Comparison of ENCODE assay signal across 8 cellular contexts in the genomic region with DNA sequence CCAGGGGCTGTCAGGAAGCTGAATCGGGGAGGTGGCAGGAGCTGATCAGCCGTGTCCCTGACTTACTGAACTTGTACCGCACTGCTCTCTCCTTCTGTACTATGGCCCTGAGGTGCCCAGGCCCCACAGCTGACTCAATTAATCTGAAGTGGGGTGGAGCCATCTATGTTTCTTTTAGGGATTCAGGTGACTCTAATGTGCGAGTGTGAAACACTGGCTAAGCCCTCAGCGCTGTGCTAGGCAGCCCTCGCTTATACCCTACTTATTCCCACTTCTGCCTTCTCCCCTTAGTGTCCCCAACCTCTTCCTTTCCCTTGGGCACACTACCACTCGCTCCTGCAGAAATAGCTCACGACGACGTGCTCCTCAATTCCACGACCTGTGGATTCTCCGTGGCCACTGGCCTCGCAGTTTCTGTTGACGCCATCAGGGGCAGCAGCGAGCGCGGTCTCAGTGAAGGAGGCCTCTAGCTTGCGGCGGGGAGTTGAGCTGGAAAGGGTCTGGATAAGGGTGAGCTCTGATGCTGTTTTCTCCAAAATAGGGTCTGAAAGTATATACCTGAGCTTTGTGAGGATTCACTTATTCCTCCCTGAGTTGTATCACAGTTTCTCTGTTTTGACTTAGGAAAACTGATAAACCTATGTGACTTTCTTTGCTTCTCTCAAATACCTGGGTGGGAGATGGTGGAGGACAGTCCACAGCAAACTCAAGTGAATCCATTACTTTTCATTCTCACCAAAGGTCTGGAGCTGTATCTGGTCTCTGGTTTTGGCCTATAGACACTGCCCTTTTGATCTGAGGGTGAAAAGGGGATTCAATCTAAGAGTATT.
DNase-seq lines count a peak whose midpoint lies in the region; ATAC-seq and TF ChIP-seq lines count a peak whose summit lies in the region.

No MANE protein-coding gene starts in this region.

- CTCF ChIA-PET in HCT116 (lab: Charles Lee), result interaction anchor here (0.5 to 1.4 kb wide), 12 partner anchors 10 to 254 kb away, joined by 3 to 8 read pairs (median 3); no protein-coding TSS in a partner anchor

- H3K36me3 ChIP-seq in HCT116 (ENCODE audit: control insufficient read depth in 1 of 2, insufficient read depth in 2 of 2, low read length in 2 of 2) (no peaks in the 10 kb centered on the region), stomach (no peaks in the 10 kb centered on the region)

- H3K27ac ChIP-seq in HCT116 (ENCODE audit: low read depth, low read length), result no peak overlapping the region
- H3K27ac ChIP-seq in dorsolateral prefrontal cortex, result no peak overlapping the region
- H3K27ac ChIP-seq in stomach, result no peak overlapping the region

- no peak overlapping the region for H3K9ac ChIP-seq in HCT116 (ENCODE audit: low read length)

- no peaks in the 10 kb centered on the region for H3K27me3 ChIP-seq in HCT116 (ENCODE audit: insufficient read depth, low read length)
- no peaks in the 10 kb centered on the region for H3K27me3 ChIP-seq in dorsolateral prefrontal cortex
- no peaks in the 10 kb centered on the region for H3K27me3 ChIP-seq in stomach

- H2AFZ ChIP-seq in HCT116 (ENCODE audit: low read depth, low read length, poor library complexity, severe bottlenecking), result peak overlapping the region; percentile 97

- H3K4me1 ChIP-seq in HCT116 (ENCODE audit: control insufficient read depth in 1 of 2, insufficient read depth in 2 of 2, low read length in 2 of 2), result peaks cover 5 to 29% of the 10 kb centered on the region in 2 experiments
- peaks cover 0 to 12% (median 8%) of the 10 kb centered on the region in 4 donors for H3K4me1 ChIP-seq in stomach

- TF ChIP-seq RAD21 in HCT116 (IDR thresholded peaks at IDR 0.05; ENCODE audit: low read depth), result peak; percentile 54

- TF ChIP-seq POLR2A in HCT116 (IDR thresholded peaks at IDR 0.05; ENCODE audit: borderline replicate concordance, extremely low read depth, insufficient read depth, insufficient read length) (no peak), stomach (IDR thresholded peaks at IDR 0.05) (no peak)

- no TSS peak for BruUV-seq in HCT116 (replicated peaks; lab: Mats Ljungman, UMichigan)

- ATAC-seq in HCT116, result peak; percentile 92

- no peaks in the 10 kb centered on the region for H3K9me3 ChIP-seq in HCT116 (ENCODE audit: control insufficient read depth in 1 of 2, insufficient read depth in 1 of 2, low read depth in 1 of 2, low read length in 2 of 2)
- H3K9me3 ChIP-seq in stomach, result no peaks in the 10 kb centered on the region

- intact Hi-C loops in HCT116 (cut with micrococcal nuclease), result no loop called here
- intact Hi-C loops in dorsolateral prefrontal cortex (cut with DNase I), result no loop called here
- intact Hi-C loops in stomach (cut with DNase I; ENCODE audit: low total_unique reads), result loop anchor here (10.0 kb wide), 1 partner anchor 76 kb away; no protein-coding TSS in a partner anchor

- no peak for TF ChIP-seq EP300 in stomach (IDR thresholded peaks at IDR 0.05)

- H4K20me1 ChIP-seq in HCT116 (ENCODE audit: insufficient read depth), result no peaks in the 10 kb centered on the region

- 45 to 67% (median 46%) methylated on average over 19 of the region's 19 CpGs for WGBS in stomach, 5 donors

- H3K4me2 ChIP-seq in HCT116 (ENCODE audit: low read length), result peak overlapping the region; percentile 68

- POLR2A ChIA-PET in HCT116 (lab: Charles Lee), result interaction anchor here (1.3 kb wide), 1 partner anchor 12 kb away, joined by 3 read pairs; no protein-coding TSS in a partner anchor

- H3K4me3 ChIP-seq in HCT116 (replicated peaks in 1 of 2; ENCODE audit: low read depth in 1 of 2, low read length in 2 of 2), result peak overlapping the region; percentile 17 to 43
- H3K4me3 ChIP-seq in dorsolateral prefrontal cortex, result no peak overlapping the region
- no peak overlapping the region for H3K4me3 ChIP-seq in stomach

- no peaks in the 10 kb centered on the region for H3K9me2 ChIP-seq in HCT116 (ENCODE audit: insufficient read depth)

- RAD21 ChIA-PET in HCT116 (lab: Charles Lee; ENCODE audit: low non-redundant PET in 1 of 2, low total read pairs in 2 of 2, uncharacterized antibody in 2 of 2, unreplicated experiment in 2 of 2), result interaction anchor here in 1 of 2 experiments (1.0 kb wide), 1 partner anchor 409 kb away, joined by 6 read pairs; no protein-coding TSS in a partner anchor

- DNase-seq in AG09319 (ENCODE audit: extremely low read depth, low read depth), result no peak
- peak; percentile 22 for DNase-seq in HCT116 (ENCODE audit: low read depth, low spot score)
- peak; percentile 60 for DNase-seq in activated CD4-positive, CD25-positive, alpha-beta regulatory T cell treated with anti-CD3 and anti-CD28 coated beads, Interleukin-2, amount 50 U/mL, for 72 hours
- no peak for DNase-seq in dorsolateral prefrontal cortex
- peak; percentile 31 for DNase-seq in mucosa of gallbladder (ENCODE audit: low spot score)
- DNase-seq in stomach, result peak; percentile 40
- no peak for DNase-seq in KG1 (lab: John Stamatoyannopoulos, UW)
- no peak for DNase-seq in DMS153 treated with DMSO at 0.1 percent for 48 hours (lab: John Stamatoyannopoulos, UW; ENCODE audit: unreplicated experiment)

- peak; percentile 40 for TF ChIP-seq CTCF in AG09319 (IDR thresholded peaks at IDR 0.05; ENCODE audit: low read depth, low read length)
- TF ChIP-seq CTCF in HCT116 (IDR thresholded peaks at IDR 0.05 in 2 of 3, conservative IDR thresholded peaks at IDR 0.05 in 1 of 3; ENCODE audit: borderline replicate concordance in 1 of 3, insufficient read depth in 1 of 3, low read depth in 2 of 3, low read length in 2 of 3), result peak; percentile 26 to 95 (median 91); a peak in 5 of 6 replicates
- peak in 52 of 56 donors; percentile 14 to 60 (median 46) for TF ChIP-seq CTCF in dorsolateral prefrontal cortex (IDR thresholded peaks at IDR 0.05 in 54 of 56, conservative IDR thresholded peaks at IDR 0.05 in 2 of 56; ENCODE audit: low read depth in 1 of 56, partially characterized antibody in 56 of 56)
- peak in 5 of 7 experiments; percentile 25 to 67 (median 58) for TF ChIP-seq CTCF in stomach (IDR thresholded peaks at IDR 0.05)

- no peaks in the 10 kb centered on the region for H3K79me2 ChIP-seq in HCT116 (ENCODE audit: insufficient read depth, low read length)

TF ChIP-seq in HCT116, 20 proteins besides CTCF, POLR2A, EP300 and RAD21:
- TF ChIP-seq EZH2phosphoT487 (IDR thresholded peaks at IDR 0.05; ENCODE audit: borderline replicate concordance), result no peak
- TF ChIP-seq SRF (IDR thresholded peaks at IDR 0.05; ENCODE audit: low read depth), result no peak
- TF ChIP-seq REST (IDR thresholded peaks at IDR 0.05; ENCODE audit: low read depth), result no peak
- TF ChIP-seq CBX3 (IDR thresholded peaks at IDR 0.05; ENCODE audit: low read depth), result peak; percentile 24; the same call in 1 of the 2 replicates
- TF ChIP-seq, protein P1, sequence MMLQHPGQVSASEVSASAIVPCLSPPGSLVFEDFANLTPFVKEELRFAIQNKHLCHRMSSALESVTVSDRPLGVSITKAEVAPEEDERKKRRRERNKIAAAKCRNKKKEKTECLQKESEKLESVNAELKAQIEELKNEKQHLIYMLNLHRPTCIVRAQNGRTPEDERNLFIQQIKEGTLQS (IDR thresholded peaks at IDR 0.05), result no peak

Comparison
In these comparisons a context has a peak if more than half of its experiments do, and no peak if none do; other contexts are left out.
1. DNase-seq: peak in HCT116 (single experiment), activated CD4-positive, CD25-positive, alpha-beta regulatory T cell treated with anti-CD3 and anti-CD28 coated beads, Interleukin-2, amount 50 U/mL, for 72 hours (single experiment), mucosa of gallbladder (single experiment) and stomach (single experiment); none in AG09319 (single experiment), dorsolateral prefrontal cortex (0 of 10), KG1 (single experiment) and DMS153 treated with DMSO at 0.1 percent for 48 hours (single experiment).
2. CTCF ChIP-seq: peak in every context shown above with its lines; median percentile 91 in HCT116; 58 in stomach; 46 in dorsolateral prefrontal cortex; 40 in AG09319.
3. H3K4me3 ChIP-seq: peak in HCT116 (2 of 2); none in dorsolateral prefrontal cortex (0 of 59) and stomach (0 of 4).